10 cellular contexts compared by ENCODE assay signal in genomic region chr21:39048064-39048463, GRCh38.
DNase-seq lines count a peak whose midpoint lies in the region; ATAC-seq and TF ChIP-seq lines count a peak whose summit lies in the region.
"Had no signal": no experiment of that assay in that cellular context is flagged by ENCODE, and none has a peak within 500 bp of the region (broad histone marks: within the 10 kb centered on the region; RNA-seq: fewer than 3 reads in every experiment).

No MANE protein-coding gene starts in this region.

- peak overlapping the region; percentile 90 for H3K27ac ChIP-seq in epithelial cell of prostate
- H3K27ac ChIP-seq: tibial artery, VCaP had no signal

- H3K36me3 ChIP-seq in H7 (replicated peaks; ENCODE audit: control insufficient read depth, insufficient read depth, low read length): no peaks in the 10 kb centered on the region
- H3K36me3 ChIP-seq: tibial artery had no signal

- ATAC-seq in HG03354 (IDR thresholded peaks at IDR 0.05; ENCODE audit: poor library complexity, severe bottlenecking, unreplicated experiment) (no peak), GM19328 (IDR thresholded peaks at IDR 0.05; ENCODE audit: unreplicated experiment) (no peak)

- TF ChIP-seq CTCF in mesothelial cell of epicardium (IDR thresholded peaks at IDR 0.05; ENCODE audit: unreplicated experiment): no peak

- peak; percentile 86 for DNase-seq in H7
- peak; percentile 94 for DNase-seq in NCI-H748 (lab: John Stamatoyannopoulos, UW; ENCODE audit: unreplicated experiment)
- DNase-seq in epithelial cell of prostate (ENCODE audit: low read depth, low spot score): peak; percentile 40
- DNase-seq in mesothelial cell of epicardium (ENCODE audit: low spot score in 2 of 2, unreplicated experiment in 2 of 2): no peak
- no peak for DNase-seq in NOMO-1 (lab: John Stamatoyannopoulos, UW; ENCODE audit: unreplicated experiment in 2 of 2)
- no peak for DNase-seq in Kasumi-1 (lab: John Stamatoyannopoulos, UW)
- DNase-seq: tibial artery had no signal

- H3K4me1 Mint-ChIP-seq in mesothelial cell of epicardium: peaks cover 10% of the 10 kb centered on the region

- H3K27me3 Mint-ChIP-seq in mesothelial cell of epicardium (ENCODE audit: low read depth): no peaks in the 10 kb centered on the region

- no peak overlapping the region for H3K4me3 Mint-ChIP-seq in mesothelial cell of epicardium

- H3K27me3 ChIP-seq in H7 (ENCODE audit: control insufficient read depth, insufficient read depth, low read length): no peaks in the 10 kb centered on the region
- H3K27me3 ChIP-seq: tibial artery had no signal

- no peaks in the 10 kb centered on the region for H3K36me3 Mint-ChIP-seq in mesothelial cell of epicardium

- H3K9me3 Mint-ChIP-seq in mesothelial cell of epicardium: no peaks in the 10 kb centered on the region

- no peak overlapping the region for H3K4me3 ChIP-seq in H7 (ENCODE audit: insufficient read depth, low read depth, low read length)
- H3K4me3 ChIP-seq: tibial artery had no signal

- peak overlapping the region; percentile 21 for H3K27ac Mint-ChIP-seq in mesothelial cell of epicardium

Comparison
In these comparisons a context has a peak if more than half of its experiments do, and no peak if none do; other contexts are left out.
1. DNase-seq: peak in H7 (single experiment), NCI-H748 (single experiment) and epithelial cell of prostate (single experiment); none in mesothelial cell of epicardium (0 of 2), NOMO-1 (0 of 2) and Kasumi-1 (0 of 2).